In genomic region chr4:7926822-7927221, GRCh38 we compare ENCODE assay signal across 26 cellular contexts.
"Had no signal": no experiment of that assay in that cellular context is flagged by ENCODE, and none has a peak within 500 bp of the region (broad histone marks: within the 10 kb centered on the region; RNA-seq: fewer than 3 reads in every experiment).

No MANE protein-coding gene starts in this region.

- DNase-seq: activated CD4-positive, alpha-beta T cell treated with anti-CD3 and anti-CD28 coated beads, Interleukin-2, amount 10 ng/mL, durations not matched to agents 7 days and 5 days; activated CD4-positive, alpha-beta T cell treated with anti-CD3 and anti-CD28 coated beads, Interleukin-2, amount 50 U/mL, for 48 hours; activated CD8-positive, alpha-beta T cell treated with anti-CD3 and anti-CD28 coated beads, Interleukin-2, amount 10 ng/mL, durations not matched to agents 7 days and 5 days; activated naive CD4-positive, alpha-beta T cell; activated naive CD8-positive, alpha-beta T cell treated with anti-CD3 and anti-CD28 coated beads, Interleukin-2, amount 10 ng/mL, durations not matched to agents 7 days and 5 days; activated T-cell treated with anti-CD3 and anti-CD28 coated beads, Interleukin-2, amount 50 U/mL, for 4 hours; amygdala; Karpas-422; KBM-7; NCI-H1105; NCI-H1436; NCI-H1694; NCI-H1930; NCI-H2081 treated with DMSO at 0.1 percent for 48 hours; NCI-H226; NCI-H524; NCI-H69; RPMI8226; SIG-M5; T1000 had no signal

- H3K9me3 Mint-ChIP-seq: activated CD4-positive, alpha-beta T cell treated with anti-CD3 and anti-CD28 coated beads, Interleukin-2, amount 10 ng/mL, durations not matched to agents 7 days and 5 days; activated naive CD4-positive, alpha-beta T cell treated with anti-CD3 and anti-CD28 coated beads, Interleukin-2, amount 50 U/mL, for 24 hours; activated naive CD8-positive, alpha-beta T cell treated with anti-CD3 and anti-CD28 coated beads, Interleukin-2, amount 10 ng/mL, durations not matched to agents 7 days and 5 days; activated T-helper 1 cell treated with anti-CD3 and anti-CD28 coated beads, Interleukin-12 subunit alpha, Interleukin-12 subunit beta, Interleukin-2, Interleukin-4 antibody, amounts not matched to agents 30 ng/mL and 10 ng/mL and 1 ng/mL, durations not matched to agents 14 hours and 24 hours and 36 hours had no signal

- H3K27ac Mint-ChIP-seq: activated CD4-positive, alpha-beta T cell treated with anti-CD3 and anti-CD28 coated beads, Interleukin-2, amount 10 ng/mL, durations not matched to agents 7 days and 5 days; activated CD8-positive, alpha-beta T cell treated with anti-CD3 and anti-CD28 coated beads, Interleukin-2, amount 10 ng/mL, durations not matched to agents 7 days and 5 days; activated naive CD4-positive, alpha-beta T cell treated with anti-CD3 and anti-CD28 coated beads, Interleukin-2, amount 50 U/mL, for 24 hours; activated naive CD8-positive, alpha-beta T cell treated with anti-CD3 and anti-CD28 coated beads, Interleukin-2, amount 10 ng/mL, durations not matched to agents 7 days and 5 days; activated T-helper 1 cell treated with anti-CD3 and anti-CD28 coated beads, Interleukin-12 subunit alpha, Interleukin-12 subunit beta, Interleukin-2, Interleukin-4 antibody, amounts not matched to agents 30 ng/mL and 10 ng/mL and 1 ng/mL, durations not matched to agents 14 hours and 24 hours and 36 hours had no signal

- H3K36me3 Mint-ChIP-seq: activated naive CD4-positive, alpha-beta T cell treated with anti-CD3 and anti-CD28 coated beads, Interleukin-2, amount 50 U/mL, for 24 hours had no signal

- H3K9me3 ChIP-seq: ascending aorta, Peyer's patch had no signal

- H3K4me3 ChIP-seq: ascending aorta, cardiac muscle cell, Peyer's patch had no signal

- H3K27me3 ChIP-seq: ascending aorta, cardiac muscle cell, Peyer's patch had no signal

- H3K4me1 Mint-ChIP-seq: activated CD4-positive, alpha-beta T cell treated with anti-CD3 and anti-CD28 coated beads, Interleukin-2, amount 10 ng/mL, durations not matched to agents 7 days and 5 days had no signal

- H3K27ac ChIP-seq: ascending aorta, cardiac muscle cell, Peyer's patch had no signal

- H3K36me3 ChIP-seq: ascending aorta, cardiac muscle cell, Peyer's patch had no signal

- H3K27me3 Mint-ChIP-seq: activated CD4-positive, alpha-beta T cell treated with anti-CD3 and anti-CD28 coated beads, Interleukin-2, amount 10 ng/mL, durations not matched to agents 7 days and 5 days; activated naive CD4-positive, alpha-beta T cell treated with anti-CD3 and anti-CD28 coated beads, Interleukin-2, amount 50 U/mL, for 24 hours had no signal

- ATAC-seq: activated CD8-positive, alpha-beta T cell treated with anti-CD3 and anti-CD28 coated beads, Interleukin-2, amount 10 ng/mL, durations not matched to agents 7 days and 5 days; activated T-cell treated with anti-CD3 and anti-CD28 coated beads, Interleukin-2, amount 50 U/mL, for 4 hours; Right ventricle myocardium inferior had no signal

- H3K4me3 Mint-ChIP-seq: activated CD4-positive, alpha-beta T cell treated with anti-CD3 and anti-CD28 coated beads, Interleukin-2, amount 10 ng/mL, durations not matched to agents 7 days and 5 days; activated CD8-positive, alpha-beta T cell treated with anti-CD3 and anti-CD28 coated beads, Interleukin-2, amount 10 ng/mL, durations not matched to agents 7 days and 5 days; activated naive CD4-positive, alpha-beta T cell treated with anti-CD3 and anti-CD28 coated beads, Interleukin-2, amount 50 U/mL, for 24 hours; activated naive CD8-positive, alpha-beta T cell treated with anti-CD3 and anti-CD28 coated beads, Interleukin-2, amount 10 ng/mL, durations not matched to agents 7 days and 5 days; activated T-cell treated with anti-CD3 and anti-CD28 coated beads, Interleukin-2, amount 50 U/mL, for 4 hours; activated T-helper 1 cell treated with anti-CD3 and anti-CD28 coated beads, Interleukin-12 subunit alpha, Interleukin-12 subunit beta, Interleukin-2, Interleukin-4 antibody, amounts not matched to agents 30 ng/mL and 10 ng/mL and 1 ng/mL, durations not matched to agents 14 hours and 24 hours and 36 hours had no signal
